Comparison of ENCODE assay signal across 10 cellular contexts in the genomic region with DNA sequence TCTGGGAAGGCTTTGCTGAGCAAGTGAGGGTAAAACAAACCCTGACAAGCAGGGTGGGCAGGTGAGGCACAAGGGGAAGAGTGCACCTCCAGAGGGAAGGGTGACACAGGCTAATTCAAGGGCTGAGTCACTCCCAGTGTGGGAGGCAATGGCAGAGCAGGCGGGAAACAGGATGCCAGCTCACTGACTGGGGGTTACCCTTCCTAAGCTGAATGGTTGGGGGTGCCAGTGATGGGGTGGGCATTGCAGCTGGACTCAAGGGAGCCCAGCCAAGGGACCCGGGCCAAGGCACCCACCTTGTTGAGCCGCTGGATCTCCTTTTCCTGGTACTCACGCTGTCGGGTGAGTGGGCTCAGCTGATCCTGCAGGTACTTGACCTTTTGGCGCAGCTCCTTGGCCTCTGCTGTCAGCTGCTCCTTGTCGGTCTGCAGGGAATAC. TPM values are rescaled to one million over a fixed set of nuclear protein-coding genes. Genes with fewer than 3 reads are reported as not detected.
DNase-seq lines count a peak whose midpoint lies in the region; ATAC-seq and TF ChIP-seq lines count a peak whose summit lies in the region.
"Had no signal": no experiment of that assay in that cellular context is flagged by ENCODE, and none has a peak within 500 bp of the region (broad histone marks: within the 10 kb centered on the region; RNA-seq: fewer than 3 reads in every experiment).

No MANE protein-coding gene starts in this region.

- peaks cover 87% of the 10 kb centered on the region for H3K36me3 ChIP-seq in left ventricle myocardium inferior

- H3K9me3 Mint-ChIP-seq in activated T-cell treated with anti-CD3 and anti-CD28 coated beads, Interleukin-2, amount 50 U/mL, for 4 hours: no peaks in the 10 kb centered on the region
- H3K9me3 Mint-ChIP-seq: dendritic cell treated with granulocyte-macrophage colony-stimulating factor and Interleukin-4, amounts not matched to agents 40 ng/mL and 50 ng/mL, for 4 days had no signal

- H3K27me3 ChIP-seq in left ventricle myocardium inferior (ENCODE audit: low read depth): no peaks in the 10 kb centered on the region

- H3K27ac ChIP-seq in left ventricle myocardium inferior (replicated peaks): peak overlapping the region; percentile 80

- H3K27me3 Mint-ChIP-seq in activated T-cell treated with anti-CD3 and anti-CD28 coated beads, Interleukin-2, amount 50 U/mL, for 4 hours (ENCODE audit: low read depth): no peaks in the 10 kb centered on the region
- H3K27me3 Mint-ChIP-seq: dendritic cell treated with granulocyte-macrophage colony-stimulating factor and Interleukin-4, amounts not matched to agents 40 ng/mL and 50 ng/mL, for 4 days had no signal

- POLR2A ChIA-PET in GM10248 (lab: Yijun Ruan, JAX): interaction anchor here (0.5 kb wide), 1 partner anchor 243 kb away, joined by 6 read pairs; no protein-coding TSS in a partner anchor

- CTCF ChIA-PET in GM10248 (lab: Yijun Ruan, JAX): interaction anchor here (1.7 to 13.6 kb wide), 3 partner anchors 8 to 77 kb away, joined by 5 to 108 read pairs (median 7); no protein-coding TSS in a partner anchor

- H3K36me3 Mint-ChIP-seq in activated T-cell treated with anti-CD3 and anti-CD28 coated beads, Interleukin-2, amount 50 U/mL, for 4 hours (ENCODE audit: insufficient read depth): peaks cover 51% of the 10 kb centered on the region

- TF ChIP-seq CTCF in left ventricle myocardium inferior (IDR thresholded peaks at IDR 0.05; ENCODE audit: borderline replicate concordance) (no peak), GM10248 (IDR thresholded peaks at IDR 0.05; ENCODE audit: control extremely low read depth, extremely low read depth, low read depth, missing control alignments) (no peak)

- H3K4me3 Mint-ChIP-seq in activated T-cell treated with anti-CD3 and anti-CD28 coated beads, Interleukin-2, amount 50 U/mL, for 4 hours: no peak overlapping the region
- H3K4me3 Mint-ChIP-seq: dendritic cell treated with granulocyte-macrophage colony-stimulating factor and Interleukin-4, amounts not matched to agents 40 ng/mL and 50 ng/mL, for 4 days had no signal

- DNase-seq in GM03348 (ENCODE audit: low spot score) (peak; percentile 47), left ventricle myocardium inferior (no peak), H4 (ENCODE audit: low spot score) (no peak), NCI-H1930 (lab: John Stamatoyannopoulos, UW) (no peak), GM10248 (ENCODE audit: extremely low spot score) (no peak), NCI-H1048 (lab: John Stamatoyannopoulos, UW) (no peak)
- no peak for DNase-seq in activated T-cell treated with anti-CD3 and anti-CD28 coated beads, Interleukin-2, amount 50 U/mL, for 4 hours
- DNase-seq in stimulated activated CD4-positive, alpha-beta T cell treated with anti-CD3 and anti-CD28 coated beads, Interleukin-12 subunit alpha, Interleukin-12 subunit beta, amount 100 ng/mL, for 4 hours: peak; percentile 14
- DNase-seq: NCI-H226 had no signal

- intact Hi-C loops in left ventricle myocardium inferior (cut with micrococcal nuclease): no loop called here

- no peak overlapping the region for H3K4me3 ChIP-seq in left ventricle myocardium inferior

- H3K4me1 ChIP-seq in left ventricle myocardium inferior: peaks cover 45% of the 10 kb centered on the region

- H3K4me1 Mint-ChIP-seq in activated T-cell treated with anti-CD3 and anti-CD28 coated beads, Interleukin-2, amount 50 U/mL, for 4 hours (ENCODE audit: low read depth): peaks cover 4% of the 10 kb centered on the region

- ATAC-seq in activated T-cell treated with anti-CD3 and anti-CD28 coated beads, Interleukin-2, amount 50 U/mL, for 4 hours: peak; percentile 84 to 90

- H3K9me3 ChIP-seq in left ventricle myocardium inferior (replicated peaks): no peaks in the 10 kb centered on the region

RNA-seq across cellular contexts. Expression of gene GPX3, which starts 18.4 kb away (rescaled TPM):
- 1 to 10 TPM in 2 of 3 donors, under 1 TPM in 1; 0.47 to 1.1 (median 1.0) TPM for total RNA-seq in activated T-cell treated with anti-CD3 and anti-CD28 coated beads, Interleukin-2, amount 50 U/mL, for 4 hours
- 744 TPM for total RNA-seq in left ventricle myocardium inferior
- total RNA-seq in H4 (2014; rRNA removed; shearing (Covaris generic)): 338 and 380 TPM in 2 replicates

RNA-seq across cellular contexts. Expression of gene TNIP1, which starts 42.0 kb away (rescaled TPM):
- total RNA-seq in activated T-cell treated with anti-CD3 and anti-CD28 coated beads, Interleukin-2, amount 50 U/mL, for 4 hours: 100 to 1,000 TPM; 199 to 329 (median 211) TPM
- 131 TPM for total RNA-seq in left ventricle myocardium inferior
- 38.7 and 41.9 TPM in 2 replicates for total RNA-seq in H4 (2014; rRNA removed; shearing (Covaris generic))

Comparison
In these comparisons a context has a peak if more than half of its experiments do, and no peak if none do; other contexts are left out.
1. DNase-seq: peak in GM03348 (single experiment) and stimulated activated CD4-positive, alpha-beta T cell treated with anti-CD3 and anti-CD28 coated beads, Interleukin-12 subunit alpha, Interleukin-12 subunit beta, amount 100 ng/mL, for 4 hours (single experiment); none in activated T-cell treated with anti-CD3 and anti-CD28 coated beads, Interleukin-2, amount 50 U/mL, for 4 hours (single experiment), left ventricle myocardium inferior (single experiment), H4 (single experiment), NCI-H1930 (0 of 2), GM10248 (single experiment) and NCI-H1048 (single experiment).
2. RNA of gene GPX3, which starts 18.4 kb away (total RNA-seq): 744 TPM in left ventricle myocardium inferior (single experiment) and 338 to 380 TPM in H4; 0.47 to 1.1 TPM in activated T-cell treated with anti-CD3 and anti-CD28 coated beads, Interleukin-2, amount 50 U/mL, for 4 hours; every median in the first group is over 100 times any median in the second.